In the genomic region with DNA sequence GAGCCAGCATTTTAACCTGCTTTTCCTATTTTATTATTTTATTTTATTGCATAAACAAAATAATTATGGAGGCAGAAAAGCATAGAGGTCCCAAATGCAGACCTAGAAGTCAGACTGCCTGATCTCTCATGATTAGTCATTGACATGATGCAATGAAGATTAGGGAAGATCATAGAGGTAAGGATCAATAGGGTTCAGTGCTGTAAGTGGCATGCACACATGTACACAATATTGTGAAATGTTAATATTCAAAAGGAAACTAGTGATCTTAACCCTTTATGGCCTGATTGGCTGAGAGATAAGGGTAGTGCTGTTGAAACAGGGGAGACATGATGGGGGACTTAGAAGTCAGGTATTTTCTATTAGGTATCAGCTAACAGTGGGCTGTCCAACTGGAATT, we compare ENCODE assay signal across 22 cellular contexts. TPM values are rescaled to one million over a fixed set of nuclear protein-coding genes. Genes with fewer than 3 reads are reported as not detected.
A peak's percentile ranks its signal among the peaks of the same experiment; 100 is the strongest.
DNase-seq lines count a peak whose midpoint lies in the region; ATAC-seq, FAIRE-seq and TF ChIP-seq lines count a peak whose summit lies in the region.
"Had no signal": no experiment of that assay in that cellular context is flagged by ENCODE, and none has a peak within 500 bp of the region (broad histone marks: within the 10 kb centered on the region; RNA-seq: fewer than 3 reads in every experiment).

No MANE protein-coding gene starts in this region.

- DNase-seq in ELR (ENCODE audit: low read depth) (peak; percentile 17), HuH-7.5 (ENCODE audit: low spot score) (peak; percentile 72), keratinocyte (ENCODE audit: low read depth, low spot score) (no peak), glutamatergic neuron (no peak), NCI-H2081 treated with DMSO at 0.1 percent for 48 hours (lab: John Stamatoyannopoulos, UW) (no peak)
- DNase-seq: Calu3; CD4-positive, alpha-beta memory T cell; Karpas-422; NCI-H1105 treated with DMSO at 0.1 percent for 48 hours; NCI-H1694 treated with DMSO at 0.1 percent for 48 hours; NCI-H226; NCI-H524; NCI-H82; PC-3; RPMI8226; SJCRH30 had no signal

- H3K79me2 ChIP-seq in keratinocyte (ENCODE audit: control insufficient read depth, insufficient read depth, low read length), result no peaks in the 10 kb centered on the region

- TF ChIP-seq CTCF in keratinocyte (optimal IDR thresholded peaks at IDR 0.05 in 1 of 3, IDR thresholded peaks at IDR 0.05 in 1 of 3, conservative IDR thresholded peaks at IDR 0.05 in 1 of 3; ENCODE audit: extremely low read depth in 1 of 3, insufficient read depth in 2 of 3, low read length in 3 of 3), result no peak
- TF ChIP-seq CTCF in glutamatergic neuron (IDR thresholded peaks at IDR 0.05; ENCODE audit: partially characterized antibody, unreplicated experiment), result no peak

- H3K4me3 ChIP-seq in keratinocyte (ENCODE audit: control insufficient read depth in 2 of 3, extremely low read depth in 1 of 3, insufficient read depth in 2 of 3, low read depth in 1 of 3, low read length in 3 of 3), result no peak overlapping the region
- H3K4me3 ChIP-seq: BLaER1, GM12878, SJCRH30 had no signal

- H3K27me3 Mint-ChIP-seq in glutamatergic neuron (ENCODE audit: unreplicated experiment), result peaks cover 7% of the 10 kb centered on the region

- dilution Hi-C loops in keratinocyte (cut with MboI; ENCODE audit: extremely low pct_ligation_motif_present, low sequenced_read_pairs), result no loop called here

- H3K4me1 Mint-ChIP-seq in glutamatergic neuron (ENCODE audit: low read depth, unreplicated experiment), result no peaks in the 10 kb centered on the region

- peaks cover 23% of the 10 kb centered on the region for H3K27me3 ChIP-seq in keratinocyte (ENCODE audit: control insufficient read depth, extremely low read depth, insufficient read depth, low read length)
- H3K27me3 ChIP-seq: BLaER1, SJCRH30 had no signal

- H3K36me3 ChIP-seq in keratinocyte (ENCODE audit: control insufficient read depth in 2 of 2, extremely low read depth in 1 of 2, insufficient read depth in 2 of 2, low read length in 2 of 2), result no peaks in the 10 kb centered on the region
- H3K36me3 ChIP-seq: BLaER1, SJCRH30 had no signal

- H3K4me3 Mint-ChIP-seq in glutamatergic neuron (ENCODE audit: unreplicated experiment), result no peak overlapping the region

- H3K9me3 ChIP-seq in keratinocyte (ENCODE audit: control insufficient read depth, low read depth, low read length), result no peaks in the 10 kb centered on the region
- H3K9me3 ChIP-seq: SJCRH30 had no signal

- H3K4me1 ChIP-seq in keratinocyte (ENCODE audit: control insufficient read depth, extremely low read depth, insufficient read depth, low read length), result no peaks in the 10 kb centered on the region

- H3K27ac ChIP-seq in angular gyrus (ENCODE audit: low read depth, low read length) (peak overlapping the region; percentile 41), keratinocyte (ENCODE audit: control insufficient read depth, insufficient read depth, low read length) (no peak overlapping the region)
- H3K27ac ChIP-seq: BLaER1, SJCRH30 had no signal

- H3K36me3 Mint-ChIP-seq in glutamatergic neuron (ENCODE audit: unreplicated experiment), result peaks cover 15% of the 10 kb centered on the region

- peak; percentile 44 for FAIRE-seq in keratinocyte (lab: Jason Lieb, UNC)
- FAIRE-seq: GM12878, H1 had no signal

- ATAC-seq in HG03565 (IDR thresholded peaks at IDR 0.05; ENCODE audit: unreplicated experiment), result no peak
- ATAC-seq: GM12878, PC-3 had no signal

- no peaks in the 10 kb centered on the region for H4K20me1 ChIP-seq in keratinocyte (ENCODE audit: control insufficient read depth, extremely low read depth, insufficient read depth, low read length)
- H4K20me1 ChIP-seq: BLaER1 had no signal

- H3K27ac Mint-ChIP-seq in glutamatergic neuron (ENCODE audit: unreplicated experiment), result no peak overlapping the region
- H3K27ac Mint-ChIP-seq: CD4-positive, alpha-beta memory T cell had no signal

- no peaks in the 10 kb centered on the region for H3K9me1 ChIP-seq in keratinocyte (ENCODE audit: control insufficient read depth, extremely low read depth, insufficient read depth, low read length)

- H2AFZ ChIP-seq in keratinocyte (ENCODE audit: control insufficient read depth, low read length), result no peak overlapping the region

- H3K9me3 Mint-ChIP-seq in glutamatergic neuron (ENCODE audit: unreplicated experiment), result peaks cover 3% of the 10 kb centered on the region

- no peak overlapping the region for H3K9ac ChIP-seq in keratinocyte (ENCODE audit: control insufficient read depth, extremely low read depth, insufficient read depth, low read length)
- H3K9ac ChIP-seq: BLaER1 had no signal

- no peak overlapping the region for H3K4me2 ChIP-seq in keratinocyte (ENCODE audit: control insufficient read depth, extremely low read depth, insufficient read depth, low read depth, low read length)
- H3K4me2 ChIP-seq: BLaER1 had no signal

RNA-seq across cellular contexts. Expression of gene FRRS1L, which starts 1.1 kb away (rescaled TPM):
- polyA plus RNA-seq in keratinocyte, result 0.01 to 0.03 TPM in 2 of 3 replicates, not detected in the other
- polyA plus RNA-seq in keratinocyte (2011; ENCODE audit: low read depth), result not detected
- polyA plus RNA-seq in keratinocyte (2011; cell fraction: cytosol; rRNA removed), result 0.01 and 0.04 TPM in 2 replicates
- 0.09 TPM in 1 of 2 replicates, not detected in the other for polyA plus RNA-seq in keratinocyte (2011; cell fraction: nucleus; rRNA removed)
- polyA plus RNA-seq in keratinocyte (2012; ENCODE audit: low replicate concordance), result 0.01 TPM in 1 of 2 replicates, not detected in the other
- not detected in 3 replicates for polyA minus RNA-seq in keratinocyte
- polyA minus RNA-seq in keratinocyte (2011; cell fraction: cytosol; rRNA and poly(A)+ RNA removed), result not detected
- 0.08 TPM in 1 of 2 replicates, not detected in the other for polyA minus RNA-seq in keratinocyte (2011; cell fraction: nucleus; rRNA and poly(A)+ RNA removed)
- total RNA-seq in glutamatergic neuron (ENCODE audit: unreplicated experiment), result 4.4 TPM
- total RNA-seq: Calu3; CD4-positive, alpha-beta memory T cell; GM12878; MCF 10A; PC-3 had no signal
- polyA plus RNA-seq: CD4-positive, alpha-beta memory T cell; GM12878 had no signal

RNA-seq across cellular contexts. Expression of gene TMEM245, which starts 48.4 kb away (rescaled TPM):
- 40.0 to 46.1 TPM (median 41.6 TPM) in 3 replicates for polyA plus RNA-seq in keratinocyte
- polyA plus RNA-seq in keratinocyte (2011; ENCODE audit: low read depth), result 7.0 TPM
- 12.6 and 23.7 TPM in 2 replicates for polyA plus RNA-seq in keratinocyte (2011; cell fraction: cytosol; rRNA removed)
- polyA plus RNA-seq in keratinocyte (2011; cell fraction: nucleus; rRNA removed), result 56.7 and 60.9 TPM in 2 replicates
- polyA plus RNA-seq in keratinocyte (2012; ENCODE audit: low replicate concordance), result 14.0 and 27.5 TPM in 2 replicates
- polyA minus RNA-seq in keratinocyte, result 74.8 to 108 TPM (median 101 TPM) in 3 replicates
- 33.6 TPM for polyA minus RNA-seq in keratinocyte (2011; cell fraction: cytosol; rRNA and poly(A)+ RNA removed)
- 82.5 and 161 TPM in 2 replicates for polyA minus RNA-seq in keratinocyte (2011; cell fraction: nucleus; rRNA and poly(A)+ RNA removed)
- total RNA-seq in glutamatergic neuron (ENCODE audit: unreplicated experiment), result 26.5 TPM

Comparison
In these comparisons a context has a peak if more than half of its experiments do, and no peak if none do; other contexts are left out.
1. DNase-seq: peak in ELR (single experiment) and HuH-7.5 (single experiment); none in keratinocyte (single experiment), glutamatergic neuron (single experiment) and NCI-H2081 treated with DMSO at 0.1 percent for 48 hours (single experiment).